ENCODE assay signal across 22 cellular contexts in genomic region chr14:94679106-94679819, GRCh38.
DNase-seq lines count a peak whose midpoint lies in the region; ATAC-seq and TF ChIP-seq lines count a peak whose summit lies in the region.
"Had no signal": no experiment of that assay in that cellular context is flagged by ENCODE, and none has a peak within 500 bp of the region (broad histone marks: within the 10 kb centered on the region; RNA-seq: fewer than 3 reads in every experiment).

No MANE protein-coding gene starts in this region.

- intact Hi-C loops in cardiac septum (cut with DNase I): no loop called here
- intact Hi-C loops in heart left ventricle (cut with DNase I): no loop called here
- intact Hi-C loops in upper lobe of right lung (cut with DNase I): no loop called here

- no peaks in the 10 kb centered on the region for H3K27me3 Mint-ChIP-seq in osteocyte (ENCODE audit: unreplicated experiment)

- H3K4me3 Mint-ChIP-seq in osteocyte (ENCODE audit: unreplicated experiment): no peak overlapping the region

- H3K9me3 ChIP-seq in heart left ventricle (no peaks in the 10 kb centered on the region), upper lobe of right lung (no peaks in the 10 kb centered on the region)
- H3K9me3 ChIP-seq: BE2C, MG63, Peyer's patch, SJCRH30 had no signal

- no peak overlapping the region for H3K27ac Mint-ChIP-seq in osteocyte (ENCODE audit: unreplicated experiment)

- H3K36me3 ChIP-seq in heart left ventricle (no peaks in the 10 kb centered on the region), upper lobe of right lung (no peaks in the 10 kb centered on the region)
- H3K36me3 ChIP-seq: BE2C, MG63, Peyer's patch, SJCRH30 had no signal

- H3K27me3 ChIP-seq in heart left ventricle (peaks cover 0 to 50% (median 2%) of the 10 kb centered on the region in 9 donors), upper lobe of right lung (peaks cover 16% of the 10 kb centered on the region)
- H3K27me3 ChIP-seq: BE2C, MG63, Peyer's patch, SJCRH30 had no signal

- TF ChIP-seq POLR2A in heart left ventricle (IDR thresholded peaks at IDR 0.05): no peak

- H3K4me3 ChIP-seq in heart left ventricle: no peak overlapping the region
- H3K4me3 ChIP-seq in coronary artery: no peak overlapping the region
- no peak overlapping the region for H3K4me3 ChIP-seq in upper lobe of right lung
- H3K4me3 ChIP-seq: K562, MG63, Peyer's patch, SJCRH30 had no signal

- WGBS in heart left ventricle, 4 donors: 56 to 84% (median 75%) methylated on average over 9 of the region's 9 CpGs

- peaks cover 14% of the 10 kb centered on the region for H3K4me1 Mint-ChIP-seq in osteocyte (ENCODE audit: unreplicated experiment)

- DNase-seq in cardiac septum (ENCODE audit: low spot score) (peak; percentile 67), heart left ventricle (no peak), coronary artery (ENCODE audit: low spot score) (peak; percentile 35), osteocyte (ENCODE audit: extremely low spot score, unreplicated experiment) (peak; percentile 48), upper lobe of right lung (peak; percentile 13), NCI-H526 (lab: John Stamatoyannopoulos, UW) (no peak), NCI-H1417 (lab: John Stamatoyannopoulos, UW) (no peak)
- DNase-seq: BE2C, DMS53, GDM1, H7, MG63, NCI-H1048, NCI-H1436, NCI-H1930, NCI-H2227 treated with DMSO at 0.1 percent for 48 hours, NCI-H510A, NCI-H82, SJCRH30 had no signal

- no peak for TF ChIP-seq CTCF in heart left ventricle (IDR thresholded peaks at IDR 0.05)
- no peak for TF ChIP-seq CTCF in coronary artery (IDR thresholded peaks at IDR 0.05)
- no peak for TF ChIP-seq CTCF in osteocyte (IDR thresholded peaks at IDR 0.05)
- no peak for TF ChIP-seq CTCF in upper lobe of right lung (IDR thresholded peaks at IDR 0.05)

- H3K4me1 ChIP-seq in heart left ventricle (no peaks in the 10 kb centered on the region), upper lobe of right lung (no peaks in the 10 kb centered on the region)
- H3K4me1 ChIP-seq: BE2C, Peyer's patch, SJCRH30 had no signal

- no peak overlapping the region for H3K27ac ChIP-seq in heart left ventricle
- H3K27ac ChIP-seq in coronary artery: no peak overlapping the region
- no peak overlapping the region for H3K27ac ChIP-seq in upper lobe of right lung
- H3K27ac ChIP-seq: Peyer's patch, SJCRH30 had no signal

- no peaks in the 10 kb centered on the region for H3K36me3 Mint-ChIP-seq in osteocyte (ENCODE audit: unreplicated experiment)

- ATAC-seq in heart left ventricle (no peak), upper lobe of right lung (no peak), GM19395 (IDR thresholded peaks at IDR 0.05; ENCODE audit: unreplicated experiment) (no peak)
- ATAC-seq: K562 had no signal

- H3K9me3 Mint-ChIP-seq in osteocyte (ENCODE audit: unreplicated experiment): no peaks in the 10 kb centered on the region

Comparison
In these comparisons a context has a peak if more than half of its experiments do, and no peak if none do; other contexts are left out.
1. DNase-seq: peak in cardiac septum (single experiment), coronary artery (single experiment), osteocyte (single experiment) and upper lobe of right lung (single experiment); none in heart left ventricle (0 of 5), NCI-H526 (0 of 2) and NCI-H1417 (0 of 3).